In the genomic region with DNA sequence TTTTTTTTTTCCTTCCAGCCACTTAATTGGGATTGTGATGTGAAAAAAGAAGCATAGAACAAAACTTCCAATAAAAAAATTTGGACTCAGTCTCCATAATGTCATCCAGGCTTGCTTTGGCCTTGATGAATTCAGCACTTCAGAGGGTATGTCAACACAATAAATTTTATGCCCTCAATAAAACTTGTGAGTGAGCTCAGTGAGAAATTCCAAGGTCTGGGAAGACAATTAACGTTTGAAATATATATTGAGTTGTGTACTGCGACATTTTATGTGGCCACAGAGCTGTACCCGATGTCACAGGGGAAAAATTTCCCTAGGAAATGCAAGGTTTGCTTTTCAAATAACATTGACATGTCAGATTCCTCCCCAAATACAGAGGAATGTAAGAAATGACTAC, we compare ENCODE assay signal across 1 cellular context.
TF ChIP-seq lines count a peak whose summit lies in the region.

No MANE protein-coding gene starts in this region.

TF ChIP-seq in K562, 482 proteins besides CTCF, POLR2A, EP300 and RAD21 (continued from another document):
- TF ChIP-seq, protein P1, sequence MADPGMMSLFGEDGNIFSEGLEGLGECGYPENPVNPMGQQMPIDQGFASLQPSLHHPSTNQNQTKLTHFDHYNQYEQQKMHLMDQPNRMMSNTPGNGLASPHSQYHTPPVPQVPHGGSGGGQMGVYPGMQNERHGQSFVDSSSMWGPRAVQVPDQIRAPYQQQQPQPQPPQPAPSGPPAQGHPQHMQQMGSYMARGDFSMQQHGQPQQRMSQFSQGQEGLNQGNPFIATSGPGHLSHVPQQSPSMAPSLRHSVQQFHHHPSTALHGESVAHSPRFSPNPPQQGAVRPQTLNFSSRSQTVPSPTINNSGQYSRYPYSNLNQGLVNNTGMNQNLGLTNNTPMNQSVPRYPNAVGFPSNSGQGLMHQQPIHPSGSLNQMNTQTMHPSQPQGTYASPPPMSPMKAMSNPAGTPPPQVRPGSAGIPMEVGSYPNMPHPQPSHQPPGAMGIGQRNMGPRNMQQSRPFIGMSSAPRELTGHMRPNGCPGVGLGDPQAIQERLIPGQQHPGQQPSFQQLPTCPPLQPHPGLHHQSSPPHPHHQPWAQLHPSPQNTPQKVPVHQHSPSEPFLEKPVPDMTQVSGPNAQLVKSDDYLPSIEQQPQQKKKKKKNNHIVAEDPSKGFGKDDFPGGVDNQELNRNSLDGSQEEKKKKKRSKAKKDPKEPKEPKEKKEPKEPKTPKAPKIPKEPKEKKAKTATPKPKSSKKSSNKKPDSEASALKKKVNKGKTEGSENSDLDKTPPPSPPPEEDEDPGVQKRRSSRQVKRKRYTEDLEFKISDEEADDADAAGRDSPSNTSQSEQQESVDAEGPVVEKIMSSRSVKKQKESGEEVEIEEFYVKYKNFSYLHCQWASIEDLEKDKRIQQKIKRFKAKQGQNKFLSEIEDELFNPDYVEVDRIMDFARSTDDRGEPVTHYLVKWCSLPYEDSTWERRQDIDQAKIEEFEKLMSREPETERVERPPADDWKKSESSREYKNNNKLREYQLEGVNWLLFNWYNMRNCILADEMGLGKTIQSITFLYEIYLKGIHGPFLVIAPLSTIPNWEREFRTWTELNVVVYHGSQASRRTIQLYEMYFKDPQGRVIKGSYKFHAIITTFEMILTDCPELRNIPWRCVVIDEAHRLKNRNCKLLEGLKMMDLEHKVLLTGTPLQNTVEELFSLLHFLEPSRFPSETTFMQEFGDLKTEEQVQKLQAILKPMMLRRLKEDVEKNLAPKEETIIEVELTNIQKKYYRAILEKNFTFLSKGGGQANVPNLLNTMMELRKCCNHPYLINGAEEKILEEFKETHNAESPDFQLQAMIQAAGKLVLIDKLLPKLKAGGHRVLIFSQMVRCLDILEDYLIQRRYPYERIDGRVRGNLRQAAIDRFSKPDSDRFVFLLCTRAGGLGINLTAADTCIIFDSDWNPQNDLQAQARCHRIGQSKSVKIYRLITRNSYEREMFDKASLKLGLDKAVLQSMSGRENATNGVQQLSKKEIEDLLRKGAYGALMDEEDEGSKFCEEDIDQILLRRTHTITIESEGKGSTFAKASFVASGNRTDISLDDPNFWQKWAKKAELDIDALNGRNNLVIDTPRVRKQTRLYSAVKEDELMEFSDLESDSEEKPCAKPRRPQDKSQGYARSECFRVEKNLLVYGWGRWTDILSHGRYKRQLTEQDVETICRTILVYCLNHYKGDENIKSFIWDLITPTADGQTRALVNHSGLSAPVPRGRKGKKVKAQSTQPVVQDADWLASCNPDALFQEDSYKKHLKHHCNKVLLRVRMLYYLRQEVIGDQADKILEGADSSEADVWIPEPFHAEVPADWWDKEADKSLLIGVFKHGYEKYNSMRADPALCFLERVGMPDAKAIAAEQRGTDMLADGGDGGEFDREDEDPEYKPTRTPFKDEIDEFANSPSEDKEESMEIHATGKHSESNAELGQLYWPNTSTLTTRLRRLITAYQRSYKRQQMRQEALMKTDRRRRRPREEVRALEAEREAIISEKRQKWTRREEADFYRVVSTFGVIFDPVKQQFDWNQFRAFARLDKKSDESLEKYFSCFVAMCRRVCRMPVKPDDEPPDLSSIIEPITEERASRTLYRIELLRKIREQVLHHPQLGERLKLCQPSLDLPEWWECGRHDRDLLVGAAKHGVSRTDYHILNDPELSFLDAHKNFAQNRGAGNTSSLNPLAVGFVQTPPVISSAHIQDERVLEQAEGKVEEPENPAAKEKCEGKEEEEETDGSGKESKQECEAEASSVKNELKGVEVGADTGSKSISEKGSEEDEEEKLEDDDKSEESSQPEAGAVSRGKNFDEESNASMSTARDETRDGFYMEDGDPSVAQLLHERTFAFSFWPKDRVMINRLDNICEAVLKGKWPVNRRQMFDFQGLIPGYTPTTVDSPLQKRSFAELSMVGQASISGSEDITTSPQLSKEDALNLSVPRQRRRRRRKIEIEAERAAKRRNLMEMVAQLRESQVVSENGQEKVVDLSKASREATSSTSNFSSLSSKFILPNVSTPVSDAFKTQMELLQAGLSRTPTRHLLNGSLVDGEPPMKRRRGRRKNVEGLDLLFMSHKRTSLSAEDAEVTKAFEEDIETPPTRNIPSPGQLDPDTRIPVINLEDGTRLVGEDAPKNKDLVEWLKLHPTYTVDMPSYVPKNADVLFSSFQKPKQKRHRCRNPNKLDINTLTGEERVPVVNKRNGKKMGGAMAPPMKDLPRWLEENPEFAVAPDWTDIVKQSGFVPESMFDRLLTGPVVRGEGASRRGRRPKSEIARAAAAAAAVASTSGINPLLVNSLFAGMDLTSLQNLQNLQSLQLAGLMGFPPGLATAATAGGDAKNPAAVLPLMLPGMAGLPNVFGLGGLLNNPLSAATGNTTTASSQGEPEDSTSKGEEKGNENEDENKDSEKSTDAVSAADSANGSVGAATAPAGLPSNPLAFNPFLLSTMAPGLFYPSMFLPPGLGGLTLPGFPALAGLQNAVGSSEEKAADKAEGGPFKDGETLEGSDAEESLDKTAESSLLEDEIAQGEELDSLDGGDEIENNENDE (IDR thresholded peaks at IDR 0.05; ENCODE audit: low read depth, low read length): no peak
- TF ChIP-seq LARP7 (IDR thresholded peaks at IDR 0.05) (no peak), MYNN (IDR thresholded peaks at IDR 0.05) (no peak), MYNN (CRISPR knock-in tag; IDR thresholded peaks at IDR 0.05) (no peak), ZNF274 (IDR thresholded peaks at IDR 0.05; ENCODE audit: borderline replicate concordance, low read depth, low read length) (no peak), CHD1 (IDR thresholded peaks at IDR 0.05; ENCODE audit: low read length) (no peak), SREBF1 (IDR thresholded peaks at IDR 0.05; ENCODE audit: borderline replicate concordance, low read depth, low read length) (no peak)
